In the genomic region with DNA sequence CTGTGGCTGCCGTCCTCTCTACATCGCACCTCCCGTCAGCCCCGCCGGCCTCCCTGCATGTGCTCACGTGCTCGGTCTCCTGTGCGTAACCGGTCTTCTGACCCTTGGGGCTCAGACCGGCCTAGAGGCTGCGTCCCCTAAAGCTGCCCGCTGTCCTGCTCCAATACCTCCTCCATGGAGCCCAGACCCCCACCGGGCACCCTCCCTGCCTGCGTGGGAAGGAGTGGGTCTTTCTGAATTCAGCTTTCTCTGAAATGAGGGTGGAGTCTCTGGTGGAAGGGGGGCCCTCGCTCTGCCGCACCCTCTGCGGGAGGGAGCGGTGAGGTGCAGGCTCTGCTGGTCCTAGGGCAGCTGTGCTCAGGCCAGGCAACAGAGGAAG, we compare ENCODE assay signal across 13 cellular contexts. TPM values are rescaled to one million over a fixed set of nuclear protein-coding genes. Genes with fewer than 3 reads are reported as not detected.
DNase-seq lines count a peak whose midpoint lies in the region; ATAC-seq and TF ChIP-seq lines count a peak whose summit lies in the region.
"Had no signal": no experiment of that assay in that cellular context is flagged by ENCODE, and none has a peak within 500 bp of the region (broad histone marks: within the 10 kb centered on the region; RNA-seq: fewer than 3 reads in every experiment).

No MANE protein-coding gene starts in this region.

- no peak overlapping the region for H3K27ac Mint-ChIP-seq in activated naive CD4-positive, alpha-beta T cell treated with anti-CD3 and anti-CD28 coated beads, Interleukin-2, amount 50 U/mL, for 24 hours
- H3K27ac Mint-ChIP-seq: natural killer cell treated with Interleukin-12 subunit alpha and Interleukin-12 subunit beta and Interleukin-15 and Interleukin-18, amount 100 ng/mL, for 72 hours had no signal

- no peak for DNase-seq in activated naive CD4-positive, alpha-beta T cell treated with anti-CD3 and anti-CD28 coated beads, Interleukin-2, amount 50 U/mL, for 16 hours
- DNase-seq in posterior vena cava (ENCODE audit: low spot score): peak; percentile 76
- DNase-seq in uterus: no peak
- DNase-seq in SKM-1 (lab: John Stamatoyannopoulos, UW; ENCODE audit: unreplicated experiment): no peak
- no peak for DNase-seq in foreskin keratinocyte
- DNase-seq: NCI-H1105 treated with DMSO at 0.1 percent for 48 hours; NCI-H510A; stimulated activated naive CD8-positive, alpha-beta T cell treated with anti-CD3 and anti-CD28 coated beads, Interleukin-15, Interleukin-2, amounts not matched to agents 100 U/mL and 50 U/mL, for 24 hours had no signal

- H3K36me3 ChIP-seq in uterus: no peaks in the 10 kb centered on the region

- H3K4me1 Mint-ChIP-seq in activated naive CD4-positive, alpha-beta T cell treated with anti-CD3 and anti-CD28 coated beads, Interleukin-2, amount 50 U/mL, for 24 hours: peaks cover 49% of the 10 kb centered on the region

- TF ChIP-seq CTCF in uterus (IDR thresholded peaks at IDR 0.05): no peak
- TF ChIP-seq CTCF in foreskin keratinocyte (conservative IDR thresholded peaks at IDR 0.05): no peak

- H3K27ac ChIP-seq in layer of hippocampus (ENCODE audit: low read depth, low read length) (peak overlapping the region; percentile 74), uterus (peak overlapping the region; percentile 44 to 75), foreskin keratinocyte (no peak overlapping the region)
- H3K27ac ChIP-seq: 22Rv1 had no signal

- no peaks in the 10 kb centered on the region for H3K36me3 Mint-ChIP-seq in activated naive CD4-positive, alpha-beta T cell treated with anti-CD3 and anti-CD28 coated beads, Interleukin-2, amount 50 U/mL, for 24 hours
- H3K36me3 Mint-ChIP-seq: natural killer cell treated with Interleukin-12 subunit alpha and Interleukin-12 subunit beta and Interleukin-15 and Interleukin-18, amount 100 ng/mL, for 72 hours had no signal

- no peaks in the 10 kb centered on the region for H3K9me3 ChIP-seq in uterus

- no peak for TF ChIP-seq POLR2A in uterus (IDR thresholded peaks at IDR 0.05)

- H3K4me1 ChIP-seq in uterus (peaks cover 10 to 35% of the 10 kb centered on the region in 2 donors), foreskin keratinocyte (no peaks in the 10 kb centered on the region)

- intact Hi-C loops in posterior vena cava (cut with DNase I) (no loop called here), uterus (cut with DNase I; ENCODE audit: low total_unique reads) (no loop called here)

- ATAC-seq in HG03045 (IDR thresholded peaks at IDR 0.05; ENCODE audit: unreplicated experiment) (no peak), foreskin keratinocyte (no peak)
- ATAC-seq: natural killer cell treated with Interleukin-12 subunit alpha and Interleukin-12 subunit beta and Interleukin-15 and Interleukin-18, amount 100 ng/mL, for 72 hours; stimulated activated naive CD8-positive, alpha-beta T cell treated with anti-CD3 and anti-CD28 coated beads, Interleukin-15, Interleukin-2, amounts not matched to agents 100 U/mL and 50 U/mL, for 24 hours had no signal

- peak overlapping the region; percentile 41 for H3K4me3 Mint-ChIP-seq in activated naive CD4-positive, alpha-beta T cell treated with anti-CD3 and anti-CD28 coated beads, Interleukin-2, amount 50 U/mL, for 24 hours
- H3K4me3 Mint-ChIP-seq: natural killer cell treated with Interleukin-12 subunit alpha and Interleukin-12 subunit beta and Interleukin-15 and Interleukin-18, amount 100 ng/mL, for 72 hours had no signal

- no peaks in the 10 kb centered on the region for H3K27me3 Mint-ChIP-seq in activated naive CD4-positive, alpha-beta T cell treated with anti-CD3 and anti-CD28 coated beads, Interleukin-2, amount 50 U/mL, for 24 hours

- no peaks in the 10 kb centered on the region for H3K27me3 ChIP-seq in layer of hippocampus (ENCODE audit: control insufficient read depth, insufficient read depth, low read length)
- no peaks in the 10 kb centered on the region for H3K27me3 ChIP-seq in uterus
- H3K27me3 ChIP-seq in foreskin keratinocyte: peaks cover 23% of the 10 kb centered on the region

- H3K9me3 Mint-ChIP-seq in activated naive CD4-positive, alpha-beta T cell treated with anti-CD3 and anti-CD28 coated beads, Interleukin-2, amount 50 U/mL, for 24 hours: no peaks in the 10 kb centered on the region
- H3K9me3 Mint-ChIP-seq: natural killer cell treated with Interleukin-12 subunit alpha and Interleukin-12 subunit beta and Interleukin-15 and Interleukin-18, amount 100 ng/mL, for 72 hours had no signal

- no peak overlapping the region for H3K4me3 ChIP-seq in uterus

RNA-seq across cellular contexts. Expression of gene POFUT2, which starts 18.7 kb away (rescaled TPM):
- total RNA-seq in posterior vena cava (10 to 100 TPM; 27.1 to 27.4 TPM), uterus (10 to 100 TPM in 3 of 4 donors, 1 to 10 TPM in 1; 6.2 to 49.7 (median 24.6) TPM), foreskin keratinocyte (15.6 and 18.3 TPM in 2 replicates)
- 12.2 and 13.3 TPM in 2 replicates for polyA plus RNA-seq in foreskin keratinocyte
